9 cellular contexts compared by ENCODE assay signal in the genomic region with DNA sequence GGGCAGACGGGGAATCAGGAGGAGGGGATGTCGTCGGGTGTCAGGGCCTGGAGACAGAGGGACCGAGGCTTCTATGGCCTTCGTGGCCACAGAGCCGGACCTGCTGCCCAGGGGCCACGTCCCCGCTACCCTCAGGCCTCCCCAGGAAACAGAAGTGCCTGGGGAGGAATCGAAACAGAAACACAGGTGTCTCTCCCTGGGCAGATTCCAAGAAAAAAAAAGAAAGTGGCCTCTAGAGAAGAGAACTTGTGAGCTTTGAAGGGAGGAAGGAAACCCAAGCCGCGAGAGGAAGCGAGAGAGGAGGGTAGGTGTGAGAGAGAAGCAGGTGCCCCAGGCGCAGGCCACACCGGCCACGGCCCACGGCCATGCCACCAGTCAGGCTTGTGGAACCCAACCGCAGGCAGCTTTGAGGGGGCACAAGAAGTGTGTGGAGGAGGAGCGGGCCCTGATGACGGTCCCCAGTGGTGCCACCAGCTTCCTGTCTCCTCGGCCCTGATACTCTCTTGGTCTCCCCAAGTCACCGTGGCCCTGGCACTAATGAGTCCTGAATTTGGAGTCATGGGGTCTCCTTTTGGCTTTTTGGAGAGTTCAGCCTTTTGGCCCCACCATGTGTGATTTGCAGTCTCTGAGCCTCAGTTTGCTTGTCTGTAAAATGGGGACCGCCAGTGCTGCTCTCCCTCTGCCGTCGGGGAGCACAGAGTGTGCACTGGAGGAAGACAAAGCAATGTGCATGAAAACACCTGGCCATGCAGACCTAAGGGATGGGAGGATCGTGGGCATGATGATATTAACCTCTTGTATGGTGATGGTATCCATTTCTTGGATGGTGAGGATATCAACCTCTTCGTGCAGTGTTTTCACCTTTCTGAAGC. TPM values are rescaled to one million over a fixed set of nuclear protein-coding genes. Genes with fewer than 3 reads are reported as not detected.
A peak's percentile ranks its signal among the peaks of the same experiment; 100 is the strongest.
DNase-seq lines count a peak whose midpoint lies in the region; ATAC-seq and TF ChIP-seq lines count a peak whose summit lies in the region.
"Had no signal": no experiment of that assay in that cellular context is flagged by ENCODE, and none has a peak within 500 bp of the region (broad histone marks: within the 10 kb centered on the region; RNA-seq: fewer than 3 reads in every experiment).

No MANE protein-coding gene starts in this region.

- no TSS peak for BruUV-seq in IMR-90 (replicated peaks; lab: Mats Ljungman, UMichigan)

- ATAC-seq in IMR-90 (ENCODE audit: low read depth) (no peak), HG03196 (IDR thresholded peaks at IDR 0.05; ENCODE audit: unreplicated experiment) (no peak)
- peak; percentile 82 for ATAC-seq in activated CD8-positive, alpha-beta T cell treated with anti-CD3 and anti-CD28 coated beads, Interleukin-2, amount 10 ng/mL, durations not matched to agents 7 days and 5 days

- H4K91ac ChIP-seq in IMR-90 (ENCODE audit: insufficient read depth, low read depth, low read length): no peak overlapping the region

- dilution Hi-C loops in IMR-90 (cut with HindIII; ENCODE audit: low sequenced_read_pairs, unreplicated experiment): no loop called here

- TF ChIP-seq RAD21 in IMR-90 (IDR thresholded peaks at IDR 0.05; ENCODE audit: low read length): no peak

- H2BK5ac ChIP-seq in IMR-90 (ENCODE audit: low read depth, low read length, poor library complexity, severe bottlenecking): no peak overlapping the region

- H3K27ac ChIP-seq in IMR-90 (ENCODE audit: insufficient read depth, low read length): no peak overlapping the region
- no peak overlapping the region for H3K27ac ChIP-seq in endodermal cell (ENCODE audit: low read depth, low read length)
- H3K27ac ChIP-seq in caudate nucleus (ENCODE audit: low read depth, low read length): no peak overlapping the region

- WGBS in IMR-90 (ENCODE audit: extremely low coverage in 2 of 2, insufficient read length in 1 of 2), 2 experiments: 98% methylated on average over 9 of the region's 26 CpGs; no CpG with 5 or more reads in 1 of the 2 experiments
- 92 to 93% methylated on average over 20 to 26 of the region's 26 CpGs for whole genome bisulfite sequencing in endodermal cell (ENCODE audit: insufficient coverage in 1 of 2, insufficient read length in 1 of 2), 2 experiments

- no peaks in the 10 kb centered on the region for H3K27me3 ChIP-seq in IMR-90 (ENCODE audit: control insufficient read depth, insufficient read depth, low read length)
- no peaks in the 10 kb centered on the region for H3K27me3 ChIP-seq in endodermal cell (ENCODE audit: control insufficient read depth, insufficient read depth, low read length, poor library complexity, severe bottlenecking)

- no peak overlapping the region for H3K18ac ChIP-seq in IMR-90 (ENCODE audit: low read depth, low read length)

- DNase-seq in IMR-90 (no peak), NCI-H510A treated with DMSO at 0.1 percent for 48 hours (lab: John Stamatoyannopoulos, UW) (no peak), endodermal cell (no peak), caudate nucleus (lab: John Stamatoyannopoulos, UW) (no peak)
- DNase-seq in activated CD8-positive, alpha-beta T cell treated with anti-CD3 and anti-CD28 coated beads, Interleukin-2, amount 10 ng/mL, durations not matched to agents 7 days and 5 days: peak; percentile 92
- DNase-seq in effector CD8-positive, alpha-beta T cell (lab: John Stamatoyannopoulos, UW): peak; percentile 22
- peak; percentile 76 to 79 for DNase-seq in stimulated activated CD8-positive, alpha-beta memory T cell treated with anti-CD3 and anti-CD28 coated beads, Interleukin-7, amount 100 ng/mL, for 4 hours (ENCODE audit: low read depth in 2 of 2)
- DNase-seq: hippocampal formation had no signal

- POLR2A ChIA-PET in IMR-90 (lab: Charles Lee; ENCODE audit: unreplicated experiment): no interaction called here
- POLR2A ChIA-PET in activated CD8-positive, alpha-beta T cell treated with anti-CD3 and anti-CD28 coated beads, Interleukin-2, amount 10 ng/mL, durations not matched to agents 7 days and 5 days (lab: Charles Lee): interaction anchor here (0.6 to 2.7 kb wide), 13 partner anchors 15 to 1026 kb away, joined by 3 to 21 read pairs (median 6); a partner anchor contains a TSS

- H3K9me3 ChIP-seq in IMR-90 (ENCODE audit: control insufficient read depth, insufficient read depth, low read length) (peaks cover 7% of the 10 kb centered on the region), endodermal cell (ENCODE audit: control insufficient read depth, low read length) (no peaks in the 10 kb centered on the region)

- 0 out of 2 replicates have a peak, but pooled peaks cover 4% of the 10 kb centered on the region for H3K9me1 ChIP-seq in IMR-90 (ENCODE audit: insufficient read depth, low read length)

- peak overlapping the region; percentile 56 for H2AK5ac ChIP-seq in IMR-90 (ENCODE audit: low read depth, low read length)

- H2BK20ac ChIP-seq in IMR-90 (ENCODE audit: low read depth, low read length): peak overlapping the region; percentile 48; the same call in 1 of the 2 replicates

- H3K79me1 ChIP-seq in IMR-90 (ENCODE audit: low read depth in 1 of 2, low read length in 2 of 2): no peaks in the 10 kb centered on the region

- H3K4me2 ChIP-seq in IMR-90 (ENCODE audit: low read depth, low read length): no peak overlapping the region

- in situ Hi-C loops in IMR-90 (cut with MboI; ENCODE audit: low sequenced_read_pairs): no loop called here

- H3K23ac ChIP-seq in IMR-90 (ENCODE audit: low read depth, low read length): no peak overlapping the region

- H2AFZ ChIP-seq in IMR-90 (replicated peaks; ENCODE audit: low read length, poor library complexity): peak overlapping the region; percentile 1

- intact Hi-C loops in IMR-90 (cut with micrococcal nuclease): no loop called here

- H3K9ac ChIP-seq in IMR-90 (ENCODE audit: low read depth, low read length) (no peak overlapping the region), endodermal cell (ENCODE audit: extremely low read depth, low read length, poor library complexity, severe bottlenecking) (no peak overlapping the region)

- H3K36me3 ChIP-seq in IMR-90 (ENCODE audit: control insufficient read depth, insufficient read depth, low read length): no peaks in the 10 kb centered on the region
- H3K36me3 ChIP-seq in endodermal cell (ENCODE audit: control insufficient read depth, insufficient read depth, low read length): no peaks in the 10 kb centered on the region

- no peak overlapping the region for H4K5ac ChIP-seq in IMR-90 (ENCODE audit: low read depth, low read length)

- no peak overlapping the region for H4K8ac ChIP-seq in IMR-90 (ENCODE audit: low read depth in 2 of 2, low read length in 2 of 2)

- peaks cover 94% of the 10 kb centered on the region for H3K4me1 Mint-ChIP-seq in activated CD8-positive, alpha-beta T cell treated with anti-CD3 and anti-CD28 coated beads, Interleukin-2, amount 10 ng/mL, durations not matched to agents 7 days and 5 days (ENCODE audit: low read depth)
- H3K4me1 Mint-ChIP-seq in endodermal cell: no peaks in the 10 kb centered on the region

- H3K56ac ChIP-seq in IMR-90 (ENCODE audit: extremely low read depth, insufficient read depth, low read length): no peak overlapping the region

- H3K4me1 ChIP-seq in IMR-90 (ENCODE audit: control insufficient read depth, insufficient read depth, low read length) (peaks cover 13% of the 10 kb centered on the region), endodermal cell (ENCODE audit: control insufficient read depth, insufficient read depth, low read length) (no peaks in the 10 kb centered on the region)

- H3K4me3 ChIP-seq in IMR-90 (ENCODE audit: insufficient read depth, low read depth, low read length): no peak overlapping the region
- H3K4me3 ChIP-seq in endodermal cell (ENCODE audit: low read length): no peak overlapping the region

- peak overlapping the region; percentile 36; the same call in 1 of the 2 replicates for H2BK120ac ChIP-seq in IMR-90 (ENCODE audit: low read depth, low read length)

- peak overlapping the region; percentile 92 for H3K27ac Mint-ChIP-seq in activated CD8-positive, alpha-beta T cell treated with anti-CD3 and anti-CD28 coated beads, Interleukin-2, amount 10 ng/mL, durations not matched to agents 7 days and 5 days
- no peak overlapping the region for H3K27ac Mint-ChIP-seq in endodermal cell

- H3K4me3 Mint-ChIP-seq in activated CD8-positive, alpha-beta T cell treated with anti-CD3 and anti-CD28 coated beads, Interleukin-2, amount 10 ng/mL, durations not matched to agents 7 days and 5 days: peak overlapping the region; percentile 53
- H3K4me3 Mint-ChIP-seq in endodermal cell: no peak overlapping the region

- H4K20me1 ChIP-seq in IMR-90 (ENCODE audit: insufficient read depth, low read length): no peaks in the 10 kb centered on the region

- H3K27me3 Mint-ChIP-seq in activated CD8-positive, alpha-beta T cell treated with anti-CD3 and anti-CD28 coated beads, Interleukin-2, amount 10 ng/mL, durations not matched to agents 7 days and 5 days (ENCODE audit: low read depth): no peaks in the 10 kb centered on the region
- peaks cover 5% of the 10 kb centered on the region for H3K27me3 Mint-ChIP-seq in endodermal cell (ENCODE audit: insufficient read depth)

- H3K9me3 Mint-ChIP-seq in activated CD8-positive, alpha-beta T cell treated with anti-CD3 and anti-CD28 coated beads, Interleukin-2, amount 10 ng/mL, durations not matched to agents 7 days and 5 days (ENCODE audit: insufficient read depth): no peaks in the 10 kb centered on the region
- no peaks in the 10 kb centered on the region for H3K9me3 Mint-ChIP-seq in endodermal cell

- 0 out of 3 replicates have a peak overlapping the region, but pooled peaks have one; percentile 27 for H2BK15ac ChIP-seq in IMR-90 (ENCODE audit: low read depth, low read length)

- TF ChIP-seq CTCF in IMR-90 (conservative IDR thresholded peaks at IDR 0.05; ENCODE audit: low read depth, low read length) (no peak), endodermal cell (conservative IDR thresholded peaks at IDR 0.05) (no peak)

- CTCF ChIA-PET in IMR-90 (lab: Yijun Ruan, JAX): no interaction called here
- CTCF ChIA-PET in activated CD8-positive, alpha-beta T cell treated with anti-CD3 and anti-CD28 coated beads, Interleukin-2, amount 10 ng/mL, durations not matched to agents 7 days and 5 days (lab: Charles Lee): interaction anchor here (0.5 to 2.4 kb wide), 11 partner anchors 16 to 908 kb away, joined by 3 to 25 read pairs (median 3); no protein-coding TSS in a partner anchor

- H2AK9ac ChIP-seq in IMR-90 (replicated peaks; ENCODE audit: low read depth, low read length, poor library complexity): peak overlapping the region; percentile 15

- no peak for TF ChIP-seq POLR2A in IMR-90 (IDR thresholded peaks at IDR 0.05; ENCODE audit: low read depth, low read length)

- H3K4ac ChIP-seq in IMR-90 (ENCODE audit: low read depth, low read length): peak overlapping the region; percentile 29; the same call in 1 of the 2 replicates

- no peak overlapping the region for H3K14ac ChIP-seq in IMR-90 (replicated peaks; ENCODE audit: low read depth, low read length)

- H3K36me3 Mint-ChIP-seq in activated CD8-positive, alpha-beta T cell treated with anti-CD3 and anti-CD28 coated beads, Interleukin-2, amount 10 ng/mL, durations not matched to agents 7 days and 5 days (ENCODE audit: low read depth): peaks cover 9% of the 10 kb centered on the region
- no peaks in the 10 kb centered on the region for H3K36me3 Mint-ChIP-seq in endodermal cell (ENCODE audit: low read depth)

RNA-seq across cellular contexts. Expression of a gene that starts 25.2 kb away (rescaled TPM):
- 79.4 and 130 TPM in 2 replicates for total RNA-seq in IMR-90 (2012; rRNA removed)
- polyA plus RNA-seq in IMR-90 (2012; rRNA removed): 203 and 214 TPM in 2 replicates
- polyA plus RNA-seq in IMR-90 (2012; cell fraction: cytosol; rRNA removed): 41.6 and 110 TPM in 2 replicates
- 1,609 and 2,085 TPM in 2 replicates for polyA plus RNA-seq in IMR-90 (2012; cell fraction: nucleus; rRNA removed; ENCODE audit: low replicate concordance)
- 100 to 1,000 TPM; 532 to 569 TPM for total RNA-seq in activated CD8-positive, alpha-beta T cell treated with anti-CD3 and anti-CD28 coated beads, Interleukin-2, amount 10 ng/mL, durations not matched to agents 7 days and 5 days
- total RNA-seq in endodermal cell: under 1 TPM; 0.31 to 0.77 TPM
- 0.78 TPM for polyA plus RNA-seq in endodermal cell (2013, experiment 1 of 2)
- 0.87 TPM for polyA plus RNA-seq in endodermal cell (2013, experiment 2 of 2)

RNA-seq across cellular contexts. Expression of a gene that starts 45.3 kb away (rescaled TPM):
- not detected in 2 replicates for total RNA-seq in IMR-90 (2012; rRNA removed)
- not detected in 2 replicates for polyA plus RNA-seq in IMR-90 (2012; rRNA removed)
- polyA plus RNA-seq in IMR-90 (2012; cell fraction: cytosol; rRNA removed): 0.07 TPM in 1 of 2 replicates, not detected in the other
- 0.42 and 0.81 TPM in 2 replicates for polyA plus RNA-seq in IMR-90 (2012; cell fraction: nucleus; rRNA removed; ENCODE audit: low replicate concordance)
- 100 to 1,000 TPM; 135 to 140 TPM for total RNA-seq in activated CD8-positive, alpha-beta T cell treated with anti-CD3 and anti-CD28 coated beads, Interleukin-2, amount 10 ng/mL, durations not matched to agents 7 days and 5 days
- total RNA-seq in endodermal cell: not detected
- not detected for polyA plus RNA-seq in endodermal cell (2013, experiment 1 of 2)
- not detected for polyA plus RNA-seq in endodermal cell (2013, experiment 2 of 2)

Comparison
In these comparisons a context has a peak if more than half of its experiments do, and no peak if none do; other contexts are left out.
1. DNase-seq: peak in activated CD8-positive, alpha-beta T cell treated with anti-CD3 and anti-CD28 coated beads, Interleukin-2, amount 10 ng/mL, durations not matched to agents 7 days and 5 days (single experiment), effector CD8-positive, alpha-beta T cell (single experiment) and stimulated activated CD8-positive, alpha-beta memory T cell treated with anti-CD3 and anti-CD28 coated beads, Interleukin-7, amount 100 ng/mL, for 4 hours (2 of 2); none in IMR-90 (single experiment), NCI-H510A treated with DMSO at 0.1 percent for 48 hours (single experiment), endodermal cell (single experiment) and caudate nucleus (0 of 61).
2. RNA of a gene that starts 25.2 kb away (total RNA-seq): 532 to 569 TPM in activated CD8-positive, alpha-beta T cell treated with anti-CD3 and anti-CD28 coated beads, Interleukin-2, amount 10 ng/mL, durations not matched to agents 7 days and 5 days and 79.4 to 130 TPM in IMR-90; 0.31 to 0.77 TPM in endodermal cell; every median in the first group is over 10 times any median in the second.
3. RNA of a gene that starts 45.3 kb away (total RNA-seq): 135 to 140 TPM in activated CD8-positive, alpha-beta T cell treated with anti-CD3 and anti-CD28 coated beads, Interleukin-2, amount 10 ng/mL, durations not matched to agents 7 days and 5 days; not detected in IMR-90 and not detected in endodermal cell; every median in the first group is over 100 times any median in the second.